Comparison of ENCODE assay signal across 31 cellular contexts in the genomic region with DNA sequence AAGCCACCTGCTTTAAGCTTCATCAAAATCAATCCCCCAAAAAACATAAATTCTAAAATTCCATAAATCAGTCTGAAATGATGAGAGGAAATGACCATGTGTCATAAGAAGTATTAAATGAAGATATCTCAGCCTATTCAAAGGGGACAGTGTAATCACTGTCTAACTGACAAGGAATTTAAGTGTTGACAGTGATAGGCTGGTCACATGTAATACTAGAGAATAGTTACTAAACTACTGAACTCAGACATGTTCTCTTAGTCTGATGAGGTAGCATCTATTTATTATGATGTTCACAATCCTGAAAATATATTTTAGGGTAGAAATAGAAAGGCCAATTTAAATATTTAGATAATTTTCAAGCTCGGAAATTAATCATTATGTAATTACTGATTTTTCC.
DNase-seq lines count a peak whose midpoint lies in the region; ATAC-seq and TF ChIP-seq lines count a peak whose summit lies in the region.
"Had no signal": no experiment of that assay in that cellular context is flagged by ENCODE, and none has a peak within 500 bp of the region (broad histone marks: within the 10 kb centered on the region; RNA-seq: fewer than 3 reads in every experiment).

No MANE protein-coding gene starts in this region.

- H4K20me1 ChIP-seq in neural cell (ENCODE audit: insufficient read depth), result no peaks in the 10 kb centered on the region
- H4K20me1 ChIP-seq: BLaER1; BLaER1 treated with 17β-estradiol and CSF1 and Interleukin-3, amounts not matched to agents 10 nM and 100 nM had no signal

- WGBS in right cardiac atrium, result 66% methylated on average over 1 of the region's 1 CpG

- peaks cover 3% of the 10 kb centered on the region for H3K9me3 Mint-ChIP-seq in stimulated activated memory B cell treated with anti-CD40 and anti-IgM and Interleukin-4, amounts not matched to agents 10 μg/mL and 1 μg/mL and 100 μg/mL, for 72 hours
- H3K9me3 Mint-ChIP-seq: CD8-positive, alpha-beta T cell had no signal

- H3K4me3 ChIP-seq in right cardiac atrium (ENCODE audit: low read length) (no peak overlapping the region), neural cell (ENCODE audit: low read length) (no peak overlapping the region)
- H3K4me3 ChIP-seq: A549; BLaER1; BLaER1 treated with 17β-estradiol and CSF1 and Interleukin-3, amounts not matched to agents 10 nM and 100 nM had no signal

- H3K36me3 ChIP-seq in neural cell (ENCODE audit: insufficient read depth, low read length), result no peaks in the 10 kb centered on the region
- H3K36me3 ChIP-seq: BE2C; BLaER1; BLaER1 treated with 17β-estradiol and CSF1 and Interleukin-3, amounts not matched to agents 10 nM and 100 nM had no signal

- peaks cover 7% of the 10 kb centered on the region for H3K4me1 ChIP-seq in right cardiac atrium (ENCODE audit: control insufficient read depth, insufficient read depth, low read length)
- H3K4me1 ChIP-seq: A549; BE2C; BLaER1; BLaER1 treated with 17β-estradiol and CSF1 and Interleukin-3, amounts not matched to agents 10 nM and 100 nM; Caco-2 had no signal

- intact Hi-C loops in right cardiac atrium (cut with DNase I) (no loop called here), Right ventricle myocardium superior (cut with DNase I) (no loop called here)

- no peak overlapping the region for H3K27ac Mint-ChIP-seq in stimulated activated memory B cell treated with anti-CD40 and anti-IgM and Interleukin-4, amounts not matched to agents 10 μg/mL and 1 μg/mL and 100 μg/mL, for 72 hours
- H3K27ac Mint-ChIP-seq: B cell; CD14-positive monocyte; CD4-positive, alpha-beta memory T cell; CD4-positive, alpha-beta T cell; CD4-positive, CD25-positive, alpha-beta regulatory T cell; CD8-positive, alpha-beta T cell had no signal

- H3K79me2 ChIP-seq in neural cell (replicated peaks; ENCODE audit: insufficient read depth, low read length), result no peaks in the 10 kb centered on the region

- H3F3A ChIP-seq in neural cell (ENCODE audit: insufficient read depth, low read length, poor library complexity, severe bottlenecking), result no peaks in the 10 kb centered on the region

- H3K4me2 ChIP-seq in neural cell (ENCODE audit: low read length), result no peak overlapping the region
- H3K4me2 ChIP-seq: A549; BLaER1; BLaER1 treated with 17β-estradiol and CSF1 and Interleukin-3, amounts not matched to agents 10 nM and 100 nM had no signal

- H3K9me2 ChIP-seq in neural cell (ENCODE audit: insufficient read depth, low read length), result no peaks in the 10 kb centered on the region

- H3K27me3 ChIP-seq in right cardiac atrium (ENCODE audit: control insufficient read depth, insufficient read depth), result no peaks in the 10 kb centered on the region
- H3K27me3 ChIP-seq in neural cell (ENCODE audit: insufficient read depth, low read depth, low read length), result no peaks in the 10 kb centered on the region
- H3K27me3 ChIP-seq: BE2C; BLaER1; BLaER1 treated with 17β-estradiol and CSF1 and Interleukin-3, amounts not matched to agents 10 nM and 100 nM had no signal

- no peak for TF ChIP-seq CTCF in neural cell (IDR thresholded peaks at IDR 0.05; ENCODE audit: poor library complexity, severe bottlenecking)

- H3K27me3 Mint-ChIP-seq in stimulated activated memory B cell treated with anti-CD40 and anti-IgM and Interleukin-4, amounts not matched to agents 10 μg/mL and 1 μg/mL and 100 μg/mL, for 72 hours, result no peaks in the 10 kb centered on the region
- H3K27me3 Mint-ChIP-seq: B cell; CD4-positive, alpha-beta memory T cell; CD4-positive, alpha-beta T cell; CD4-positive, CD25-positive, alpha-beta regulatory T cell; CD8-positive, alpha-beta memory T cell had no signal

- no peak overlapping the region for H3K4me3 Mint-ChIP-seq in stimulated activated memory B cell treated with anti-CD40 and anti-IgM and Interleukin-4, amounts not matched to agents 10 μg/mL and 1 μg/mL and 100 μg/mL, for 72 hours
- H3K4me3 Mint-ChIP-seq: B cell; CD14-positive monocyte; CD4-positive, alpha-beta memory T cell; CD4-positive, alpha-beta T cell; CD4-positive, CD25-positive, alpha-beta regulatory T cell; CD8-positive, alpha-beta memory T cell; CD8-positive, alpha-beta T cell had no signal

- no peak for DNase-seq in right cardiac atrium
- DNase-seq in Right ventricle myocardium superior, result no peak
- DNase-seq: 8988T; ACHN; AML-193; BE2C; C1 segment of cervical spinal cord; Caco-2; Calu3; CD4-positive, alpha-beta memory T cell; CD4-positive, alpha-beta T cell; CD4-positive, CD25-positive, alpha-beta regulatory T cell; CD8-positive, alpha-beta memory T cell; CD8-positive, alpha-beta T cell; COR-L47; DMS 273 treated with DMSO at 0.1 percent for 48 hours; DMS153; DMS53; DMS79; DMS79 treated with DMSO at 0.1 percent for 48 hours; DND-41; EL had no signal

- H3K27ac ChIP-seq in right cardiac atrium (ENCODE audit: low read length) (no peak overlapping the region), neural cell (ENCODE audit: low read length) (peak overlapping the region; percentile 18)
- H3K27ac ChIP-seq: 22Rv1; A549; BLaER1; BLaER1 treated with 17β-estradiol and CSF1 and Interleukin-3, amounts not matched to agents 10 nM and 100 nM; C4-2B had no signal

- peak; percentile 48 for TF ChIP-seq EP300 in neural cell (conservative IDR thresholded peaks at IDR 0.05; ENCODE audit: poor library complexity, severe bottlenecking)

- no peaks in the 10 kb centered on the region for H3K4me1 Mint-ChIP-seq in stimulated activated memory B cell treated with anti-CD40 and anti-IgM and Interleukin-4, amounts not matched to agents 10 μg/mL and 1 μg/mL and 100 μg/mL, for 72 hours
- H3K4me1 Mint-ChIP-seq: B cell; CD14-positive monocyte; CD4-positive, alpha-beta memory T cell; CD4-positive, CD25-positive, alpha-beta regulatory T cell; CD8-positive, alpha-beta memory T cell had no signal

- peaks cover 4% of the 10 kb centered on the region for H3K36me3 Mint-ChIP-seq in stimulated activated memory B cell treated with anti-CD40 and anti-IgM and Interleukin-4, amounts not matched to agents 10 μg/mL and 1 μg/mL and 100 μg/mL, for 72 hours
- H3K36me3 Mint-ChIP-seq: CD14-positive monocyte; CD4-positive, alpha-beta memory T cell; CD4-positive, CD25-positive, alpha-beta regulatory T cell; CD8-positive, alpha-beta memory T cell; CD8-positive, alpha-beta T cell had no signal

- no peak overlapping the region for H2AFZ ChIP-seq in neural cell (ENCODE audit: low read depth, low read length)

- TF ChIP-seq RAD21 in neural cell (conservative IDR thresholded peaks at IDR 0.05), result no peak

- ATAC-seq in right cardiac atrium (peak; percentile 35 to 61), Right ventricle myocardium superior (ENCODE audit: poor library complexity) (no peak)
- no peak for ATAC-seq in stimulated activated memory B cell treated with anti-CD40 and anti-IgM and Interleukin-4, amounts not matched to agents 10 μg/mL and 1 μg/mL and 100 μg/mL, for 72 hours
- ATAC-seq: A549; CD8-positive, alpha-beta T cell had no signal

- H3K9me3 ChIP-seq in right cardiac atrium (ENCODE audit: control insufficient read depth, low read length), result no peaks in the 10 kb centered on the region
- no peaks in the 10 kb centered on the region for H3K9me3 ChIP-seq in neural cell (ENCODE audit: low read length)
- H3K9me3 ChIP-seq: A549, BE2C, BLaER1, Caco-2 had no signal

- H3K9ac ChIP-seq in neural cell (ENCODE audit: low read length), result no peak overlapping the region
- H3K9ac ChIP-seq: BLaER1; BLaER1 treated with 17β-estradiol and CSF1 and Interleukin-3, amounts not matched to agents 10 nM and 100 nM had no signal

TF ChIP-seq in neural cell, 6 proteins besides CTCF, POLR2A, EP300 and RAD21:
- TF ChIP-seq EZH2 (IDR thresholded peaks at IDR 0.05; ENCODE audit: borderline replicate concordance, insufficient read depth, low read length, poor library complexity, severe bottlenecking), result no peak
- TF ChIP-seq POLR2AphosphoS5 (IDR thresholded peaks at IDR 0.05), result no peak
- no peak for TF ChIP-seq TAF1 (IDR thresholded peaks at IDR 0.05; ENCODE audit: low read depth)
- TF ChIP-seq MXI1 (conservative IDR thresholded peaks at IDR 0.05; ENCODE audit: poor library complexity, severe bottlenecking), result no peak
- TF ChIP-seq, protein P1, sequence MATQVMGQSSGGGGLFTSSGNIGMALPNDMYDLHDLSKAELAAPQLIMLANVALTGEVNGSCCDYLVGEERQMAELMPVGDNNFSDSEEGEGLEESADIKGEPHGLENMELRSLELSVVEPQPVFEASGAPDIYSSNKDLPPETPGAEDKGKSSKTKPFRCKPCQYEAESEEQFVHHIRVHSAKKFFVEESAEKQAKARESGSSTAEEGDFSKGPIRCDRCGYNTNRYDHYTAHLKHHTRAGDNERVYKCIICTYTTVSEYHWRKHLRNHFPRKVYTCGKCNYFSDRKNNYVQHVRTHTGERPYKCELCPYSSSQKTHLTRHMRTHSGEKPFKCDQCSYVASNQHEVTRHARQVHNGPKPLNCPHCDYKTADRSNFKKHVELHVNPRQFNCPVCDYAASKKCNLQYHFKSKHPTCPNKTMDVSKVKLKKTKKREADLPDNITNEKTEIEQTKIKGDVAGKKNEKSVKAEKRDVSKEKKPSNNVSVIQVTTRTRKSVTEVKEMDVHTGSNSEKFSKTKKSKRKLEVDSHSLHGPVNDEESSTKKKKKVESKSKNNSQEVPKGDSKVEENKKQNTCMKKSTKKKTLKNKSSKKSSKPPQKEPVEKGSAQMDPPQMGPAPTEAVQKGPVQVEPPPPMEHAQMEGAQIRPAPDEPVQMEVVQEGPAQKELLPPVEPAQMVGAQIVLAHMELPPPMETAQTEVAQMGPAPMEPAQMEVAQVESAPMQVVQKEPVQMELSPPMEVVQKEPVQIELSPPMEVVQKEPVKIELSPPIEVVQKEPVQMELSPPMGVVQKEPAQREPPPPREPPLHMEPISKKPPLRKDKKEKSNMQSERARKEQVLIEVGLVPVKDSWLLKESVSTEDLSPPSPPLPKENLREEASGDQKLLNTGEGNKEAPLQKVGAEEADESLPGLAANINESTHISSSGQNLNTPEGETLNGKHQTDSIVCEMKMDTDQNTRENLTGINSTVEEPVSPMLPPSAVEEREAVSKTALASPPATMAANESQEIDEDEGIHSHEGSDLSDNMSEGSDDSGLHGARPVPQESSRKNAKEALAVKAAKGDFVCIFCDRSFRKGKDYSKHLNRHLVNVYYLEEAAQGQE (IDR thresholded peaks at IDR 0.05; ENCODE audit: borderline replicate concordance), result no peak
- TF ChIP-seq SMC3 (conservative IDR thresholded peaks at IDR 0.05; ENCODE audit: poor library complexity), result no peak

Comparison
In these comparisons a context has a peak if more than half of its experiments do, and no peak if none do; other contexts are left out.
1. ATAC-seq: peak in right cardiac atrium (2 of 2); none in Right ventricle myocardium superior (single experiment) and stimulated activated memory B cell treated with anti-CD40 and anti-IgM and Interleukin-4, amounts not matched to agents 10 μg/mL and 1 μg/mL and 100 μg/mL, for 72 hours (single experiment).